In the genomic region with DNA sequence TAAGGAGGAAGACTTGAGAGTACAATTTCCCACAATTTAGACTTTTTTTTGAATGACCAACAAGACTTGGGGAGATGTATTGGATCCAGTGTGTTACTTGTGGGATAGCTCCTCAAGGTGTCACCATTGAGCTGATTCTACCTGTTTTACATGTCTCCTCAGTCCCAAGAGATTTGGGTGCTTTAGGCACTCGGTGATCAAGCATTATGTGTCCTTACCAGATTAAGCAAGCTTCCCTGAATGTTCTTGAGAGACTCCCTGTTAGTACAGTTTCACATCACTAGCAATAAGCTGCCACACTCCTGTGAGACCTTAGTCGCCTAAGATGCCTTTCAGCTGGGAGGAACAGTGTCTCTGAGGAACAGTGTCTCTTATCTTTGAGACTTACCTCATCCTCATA, we compare ENCODE assay signal across 8 cellular contexts.
DNase-seq lines count a peak whose midpoint lies in the region; ATAC-seq and TF ChIP-seq lines count a peak whose summit lies in the region.

No MANE protein-coding gene starts in this region.

- peaks cover 48% of the 10 kb centered on the region for H3K4me1 Mint-ChIP-seq in chondrocyte (ENCODE audit: low read depth)

- H3K27ac Mint-ChIP-seq in chondrocyte (ENCODE audit: unreplicated experiment), result no peak overlapping the region

- no peaks in the 10 kb centered on the region for H3K36me3 Mint-ChIP-seq in chondrocyte (ENCODE audit: low read depth)

- peak overlapping the region; percentile 44 for H2AFZ ChIP-seq in osteoblast (ENCODE audit: low read length)

- ATAC-seq in HG02623 (IDR thresholded peaks at IDR 0.05; ENCODE audit: unreplicated experiment), result peak; percentile 77

- no peaks in the 10 kb centered on the region for H3K36me3 ChIP-seq in osteoblast (ENCODE audit: insufficient read depth, low read length)
- no peaks in the 10 kb centered on the region for H3K36me3 ChIP-seq in esophagus squamous epithelium

- H3K27me3 ChIP-seq in osteoblast (ENCODE audit: insufficient read depth, low read length) (no peaks in the 10 kb centered on the region), esophagus squamous epithelium (no peaks in the 10 kb centered on the region)

- no peak for TF ChIP-seq POLR2A in esophagus squamous epithelium (IDR thresholded peaks at IDR 0.05)

- intact Hi-C loops in posterior cingulate gyrus (cut with DNase I), result no loop called here
- intact Hi-C loops in esophagus squamous epithelium (cut with DNase I), result no loop called here

- H3K4me2 ChIP-seq in osteoblast (ENCODE audit: insufficient read depth, low read length), result peak overlapping the region; percentile 66

- H3K4me1 ChIP-seq in osteoblast (ENCODE audit: insufficient read depth, low read length) (peaks cover 28% of the 10 kb centered on the region), esophagus squamous epithelium (no peaks in the 10 kb centered on the region)

- H3K27me3 Mint-ChIP-seq in chondrocyte (ENCODE audit: low read depth), result no peaks in the 10 kb centered on the region

- H4K20me1 ChIP-seq in osteoblast (ENCODE audit: insufficient read depth, low read length), result no peaks in the 10 kb centered on the region

- H3K27ac ChIP-seq in osteoblast (ENCODE audit: low read depth, low read length), result peak overlapping the region; percentile 69
- H3K27ac ChIP-seq in esophagus squamous epithelium, result no peak overlapping the region

- 20 to 37% methylated on average over 2 of the region's 2 CpGs for WGBS in esophagus squamous epithelium, 2 donors

- no peaks in the 10 kb centered on the region for H3K79me2 ChIP-seq in osteoblast (ENCODE audit: insufficient read depth, low read length)

- H3K4me3 Mint-ChIP-seq in chondrocyte (ENCODE audit: unreplicated experiment), result no peak overlapping the region

- H3K9me3 Mint-ChIP-seq in chondrocyte (ENCODE audit: low read depth), result no peaks in the 10 kb centered on the region

- TF ChIP-seq CTCF in GM12875 (IDR thresholded peaks at IDR 0.05; ENCODE audit: borderline replicate concordance, insufficient read depth, low read depth, low read length) (peak; percentile 41; the same call in 1 of the 2 replicates), chondrocyte (IDR thresholded peaks at IDR 0.05) (peak; percentile 74), osteoblast (IDR thresholded peaks at IDR 0.05; ENCODE audit: extremely low read depth, low read depth, low read length) (peak; percentile 40), esophagus squamous epithelium (IDR thresholded peaks at IDR 0.05) (peak in 2 of 6 experiments; percentile 6 to 35)

- DNase-seq in NCI-H2107 (lab: John Stamatoyannopoulos, UW) (peak; percentile 47), chondrocyte (ENCODE audit: low spot score) (no peak), osteoblast (ENCODE audit: insufficient read length, low spot score, missing footprints) (no peak), posterior cingulate gyrus (no peak), esophagus squamous epithelium (lab: John Stamatoyannopoulos, UW) (no peak), GDM1 (lab: John Stamatoyannopoulos, UW) (no peak)

- H3K4me3 ChIP-seq in GM12875 (ENCODE audit: low read depth, low read length) (no peak overlapping the region), osteoblast (ENCODE audit: insufficient read depth, low read length) (no peak overlapping the region), esophagus squamous epithelium (no peak overlapping the region)

- no peaks in the 10 kb centered on the region for H3K9me3 ChIP-seq in osteoblast (ENCODE audit: low read depth, low read length)
- H3K9me3 ChIP-seq in esophagus squamous epithelium, result no peaks in the 10 kb centered on the region
